8 cellular contexts compared by ENCODE assay signal in the genomic region with DNA sequence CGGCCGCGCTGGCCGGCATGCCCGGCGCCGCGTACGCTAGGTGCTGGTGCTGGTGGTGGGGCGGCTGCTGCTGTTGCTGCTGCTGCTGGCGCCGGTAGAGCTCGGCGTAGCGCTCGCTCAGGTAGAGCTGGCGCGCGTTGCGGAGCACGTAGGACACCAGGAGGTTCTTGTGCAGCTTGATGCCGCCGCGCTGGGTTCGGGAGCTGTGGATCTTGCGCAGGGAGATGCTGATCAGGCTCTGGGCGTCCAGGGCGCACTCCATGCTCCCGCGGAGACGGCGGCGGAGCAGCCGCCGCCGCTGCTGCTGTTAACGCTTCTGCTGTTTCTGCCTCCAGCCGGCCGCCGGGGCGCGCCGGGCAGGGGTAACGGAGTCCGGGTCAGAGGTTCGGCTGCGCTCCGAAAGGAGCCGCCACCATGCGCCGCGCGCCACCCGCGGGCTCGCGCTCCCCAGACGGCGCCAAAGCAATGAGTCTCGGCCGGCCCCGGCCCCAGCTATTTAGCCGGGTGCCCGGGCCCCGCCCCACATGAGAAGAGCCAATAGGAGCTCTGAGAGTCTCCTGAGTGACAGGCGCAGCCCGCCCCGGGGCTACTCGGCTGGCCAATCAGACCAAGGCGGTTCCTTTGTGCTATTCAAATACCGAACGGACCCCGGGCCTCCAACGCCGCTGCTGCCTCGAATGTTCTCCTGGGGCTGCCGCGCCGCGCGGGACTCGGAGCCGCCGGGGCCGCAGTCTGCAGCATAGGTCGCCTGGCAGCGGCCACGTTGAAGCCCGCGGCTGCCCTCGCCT. TPM values are rescaled to one million over a fixed set of nuclear protein-coding genes. Genes with fewer than 3 reads are reported as not detected.
DNase-seq lines count a peak whose midpoint lies in the region; ATAC-seq and TF ChIP-seq lines count a peak whose summit lies in the region.

A gene (minus strand): TSS at position 471 of the 788 bp plus-strand sequence. CDS start 209 bp downstream, at position 262.

- peak; percentile 87 for ATAC-seq in GM19463 (IDR thresholded peaks at IDR 0.05; ENCODE audit: unreplicated experiment)

- peak within 1 kb of the TSS; percentile 89 to 93 (median 90) for H3K4me3 Mint-ChIP-seq in CD4-positive, alpha-beta memory T cell

- H3K4me3 ChIP-seq in CD4-positive, alpha-beta memory T cell (ENCODE audit: low read length in 2 of 2): peak within 1 kb of the TSS; percentile 47 to 59
- peak within 1 kb of the TSS; percentile 77 for H3K4me3 ChIP-seq in HL-60 (replicated peaks; ENCODE audit: insufficient read depth, low read length)

- H3K27ac ChIP-seq in CD4-positive, alpha-beta memory T cell (ENCODE audit: low read depth, low read length): peak within 1 kb of the TSS; percentile 14
- peak within 1 kb of the TSS; percentile 67 for H3K27ac ChIP-seq in HL-60 (replicated peaks)

- H3K9me3 Mint-ChIP-seq in CD4-positive, alpha-beta memory T cell: peaks cover 0 to 4% (median 0%) of the 10 kb centered on the region in 8 donors

- peaks cover under 1% of the 10 kb centered on the region for H3K27me3 ChIP-seq in CD4-positive, alpha-beta memory T cell (ENCODE audit: insufficient read depth, low read length)
- no peaks in the 10 kb centered on the region for H3K27me3 ChIP-seq in HL-60 (ENCODE audit: insufficient read depth, poor library complexity, severe bottlenecking)

- H3K4me1 ChIP-seq in CD4-positive, alpha-beta memory T cell (ENCODE audit: insufficient read depth, low read length): peaks cover 28% of the 10 kb centered on the region

- POLR2A ChIA-PET in CD4-positive, alpha-beta memory T cell (lab: Charles Lee; ENCODE audit: partially characterized antibody): interaction anchor here (0.6 to 6.1 kb wide), 46 partner anchors 9 to 1017 kb away, joined by 3 to 85 read pairs (median 4); a partner anchor contains a TSS

- peak; percentile 91 to 93 (median 92) for DNase-seq in CD4-positive, alpha-beta memory T cell
- peak; percentile 81 to 94 for DNase-seq in HL-60 (ENCODE audit: low read depth in 1 of 2, low spot score in 1 of 2)
- DNase-seq in NCI-H82 treated with DMSO at 0.1 percent for 48 hours (lab: John Stamatoyannopoulos, UW; ENCODE audit: unreplicated experiment): peak; percentile 69
- DNase-seq in activated CD8-positive, alpha-beta memory T cell treated with anti-CD3 and anti-CD28 coated beads for 1 hour (ENCODE audit: extremely low read depth in 1 of 2, low read depth in 1 of 2): peak; percentile 83 to 89
- peak; percentile 92 for DNase-seq in effector CD8-positive, alpha-beta T cell (lab: John Stamatoyannopoulos, UW)
- peak; percentile 98 for DNase-seq in medulla oblongata (ENCODE audit: extremely low spot score)
- peak; percentile 85 to 92 (median 92) for DNase-seq in stimulated activated CD4-positive, alpha-beta T cell treated with anti-CD3 and anti-CD28 coated beads, TNF-alpha, amount 100 ng/mL, for 4 hours (ENCODE audit: low read depth in 3 of 3)

- H3K27ac Mint-ChIP-seq in CD4-positive, alpha-beta memory T cell: peak within 1 kb of the TSS in 4 of 7 donors; percentile 81 to 93 (median 88)

- CTCF ChIA-PET in CD4-positive, alpha-beta memory T cell (lab: Charles Lee; ENCODE audit: partially characterized antibody): interaction anchor here (1.0 to 2.3 kb wide), 15 partner anchors 9 to 560 kb away, joined by 3 to 21 read pairs (median 5); a partner anchor contains a TSS

- intact Hi-C loops in CD4-positive, alpha-beta memory T cell (cut with micrococcal nuclease): loop anchor here (1.0 to 10.0 kb wide), 6 partner anchors 24 to 432 kb away; no protein-coding TSS in a partner anchor

- H3K36me3 ChIP-seq in CD4-positive, alpha-beta memory T cell (ENCODE audit: insufficient read depth, low read length): no peaks in the 10 kb centered on the region

- H3K9me3 ChIP-seq in CD4-positive, alpha-beta memory T cell (ENCODE audit: control insufficient read depth in 1 of 2, low read length in 2 of 2): no peaks in the 10 kb centered on the region

- H3K27me3 Mint-ChIP-seq in CD4-positive, alpha-beta memory T cell: peaks cover 0 to 2% of the 10 kb centered on the region in 2 donors

- TF ChIP-seq CTCF in HL-60 (IDR thresholded peaks at IDR 0.05; ENCODE audit: insufficient read depth, low read length): no peak

- peaks cover 6 to 16% (median 9%) of the 10 kb centered on the region in 4 donors for H3K4me1 Mint-ChIP-seq in CD4-positive, alpha-beta memory T cell

- peaks cover 0 to 2% of the 10 kb centered on the region in 2 donors for H3K36me3 Mint-ChIP-seq in CD4-positive, alpha-beta memory T cell

RNA-seq across cellular contexts. Expression of the gene that starts here (rescaled TPM):
- 1 to 10 TPM; 3.1 to 3.6 TPM for total RNA-seq in CD4-positive, alpha-beta memory T cell
- polyA plus RNA-seq in CD4-positive, alpha-beta memory T cell: under 1 TPM; 0.07 to 0.08 TPM

Comparison
In these comparisons a context has a peak if more than half of its experiments do, and no peak if none do; other contexts are left out.
1. Peak in every context shown above with its lines: DNase-seq, ATAC-seq, H3K4me3 ChIP-seq and H3K27ac ChIP-seq.